In genomic region chr10:79444243-79445119, GRCh38 we compare ENCODE assay signal across 8 cellular contexts.
A peak's percentile ranks its signal among the peaks of the same experiment; 100 is the strongest.
DNase-seq lines count a peak whose midpoint lies in the region; ATAC-seq and TF ChIP-seq lines count a peak whose summit lies in the region.

No MANE protein-coding gene starts in this region.

- H3K4me1 ChIP-seq in mucosa of stomach (ENCODE audit: control insufficient read depth, insufficient read depth, low read length) = peaks cover 42% of the 10 kb centered on the region

- peak overlapping the region; percentile 69 for H3K9ac ChIP-seq in mucosa of stomach (ENCODE audit: low read length)

- peak; percentile 12 for ATAC-seq in HG02840 (IDR thresholded peaks at IDR 0.05; ENCODE audit: low FRiP score, unreplicated experiment)

- H3K4me3 ChIP-seq in mucosa of stomach (ENCODE audit: low read length) = peak overlapping the region; percentile 62

- H3K36me3 ChIP-seq in mucosa of stomach (ENCODE audit: control insufficient read depth, insufficient read depth, low read length) = no peaks in the 10 kb centered on the region

- no peaks in the 10 kb centered on the region for H3K9me3 ChIP-seq in mucosa of stomach (ENCODE audit: control insufficient read depth, low read length)

- H3K27me3 ChIP-seq in mucosa of stomach (ENCODE audit: control insufficient read depth, insufficient read depth, low read length) = no peaks in the 10 kb centered on the region

- TF ChIP-seq POLR2A in erythroblast (IDR thresholded peaks at IDR 0.05; ENCODE audit: low read length) = no peak

- DNase-seq in NCI-H146 (lab: John Stamatoyannopoulos, UW) (peak; percentile 44), NCI-H146 treated with DMSO at 0.1 percent for 48 hours (lab: John Stamatoyannopoulos, UW; ENCODE audit: unreplicated experiment) (no peak), NCI-H510A (lab: John Stamatoyannopoulos, UW) (peak; percentile 31), erythroblast (lab: John Stamatoyannopoulos, UW) (peak; percentile 63 to 65), stromal cell of bone marrow (ENCODE audit: low read depth) (peak; percentile 59)
- DNase-seq in activated CD8-positive, alpha-beta memory T cell treated with anti-CD3 and anti-CD28 coated beads, Interleukin-2, amount 50 U/mL, for 48 hours = peak; percentile 73
